ENCODE assay signal across 11 cellular contexts in the genomic region with DNA sequence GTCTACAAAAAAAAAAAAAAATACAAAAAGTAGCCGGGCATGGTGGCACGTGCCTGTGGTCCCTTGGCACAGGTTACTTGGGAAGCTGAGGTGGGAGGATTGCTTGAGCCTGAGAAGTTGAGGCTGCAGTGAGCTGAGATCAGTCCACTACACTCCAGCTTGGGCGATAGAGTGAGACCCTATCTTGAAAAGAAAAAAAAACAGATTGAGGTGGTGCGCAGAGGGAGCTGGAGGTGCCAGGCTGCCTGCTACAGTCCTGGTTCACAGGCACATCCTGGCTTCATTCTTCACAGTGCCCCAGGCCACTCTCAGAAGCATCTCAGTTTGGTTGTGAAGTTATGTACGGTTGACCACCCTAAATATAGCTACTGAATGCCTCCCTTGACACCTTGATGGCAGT. TPM values are rescaled to one million over a fixed set of nuclear protein-coding genes. Genes with fewer than 3 reads are reported as not detected.
"Had no signal": no experiment of that assay in that cellular context is flagged by ENCODE, and none has a peak within 500 bp of the region (broad histone marks: within the 10 kb centered on the region; RNA-seq: fewer than 3 reads in every experiment).

No MANE protein-coding gene starts in this region.

- H3K27ac Mint-ChIP-seq: GM23338, H9, HFFc6 had no signal

- H3K27ac ChIP-seq: GM23248 had no signal

- H3K9ac ChIP-seq: GM23248 had no signal

- ATAC-seq: GM23338, HCT116 had no signal

- H3K9me3 ChIP-seq: HAP-1 had no signal

- H3K4me2 ChIP-seq: GM23338 had no signal

- H3K4me3 Mint-ChIP-seq: GM23338, H9, HFFc6 had no signal

- H3K4me1 Mint-ChIP-seq: GM23338, H9 had no signal

- DNase-seq: GM23248, GOT3, H7, H9, HCEC 1CT, HFFc6 had no signal

- H3K4me1 ChIP-seq: HAP-1 had no signal

- H3K36me3 ChIP-seq: HAP-1 had no signal

- H2AFZ ChIP-seq: GM23248, GM23338 had no signal

- H3K9me3 Mint-ChIP-seq: GM23338, H9 had no signal

- H3K4me3 ChIP-seq: GM23248, GM23338, HAP-1 had no signal

RNA-seq across cellular contexts. Expression of gene MMP21, which starts 4.8 kb away (rescaled TPM):
- total RNA-seq: GM23248, GM23338, H1, H4, H7, H9, HFFc6 had no signal
- polyA plus RNA-seq: GM23248, GM23338, H1 had no signal
